ENCODE assay signal across 7 cellular contexts in the genomic region with DNA sequence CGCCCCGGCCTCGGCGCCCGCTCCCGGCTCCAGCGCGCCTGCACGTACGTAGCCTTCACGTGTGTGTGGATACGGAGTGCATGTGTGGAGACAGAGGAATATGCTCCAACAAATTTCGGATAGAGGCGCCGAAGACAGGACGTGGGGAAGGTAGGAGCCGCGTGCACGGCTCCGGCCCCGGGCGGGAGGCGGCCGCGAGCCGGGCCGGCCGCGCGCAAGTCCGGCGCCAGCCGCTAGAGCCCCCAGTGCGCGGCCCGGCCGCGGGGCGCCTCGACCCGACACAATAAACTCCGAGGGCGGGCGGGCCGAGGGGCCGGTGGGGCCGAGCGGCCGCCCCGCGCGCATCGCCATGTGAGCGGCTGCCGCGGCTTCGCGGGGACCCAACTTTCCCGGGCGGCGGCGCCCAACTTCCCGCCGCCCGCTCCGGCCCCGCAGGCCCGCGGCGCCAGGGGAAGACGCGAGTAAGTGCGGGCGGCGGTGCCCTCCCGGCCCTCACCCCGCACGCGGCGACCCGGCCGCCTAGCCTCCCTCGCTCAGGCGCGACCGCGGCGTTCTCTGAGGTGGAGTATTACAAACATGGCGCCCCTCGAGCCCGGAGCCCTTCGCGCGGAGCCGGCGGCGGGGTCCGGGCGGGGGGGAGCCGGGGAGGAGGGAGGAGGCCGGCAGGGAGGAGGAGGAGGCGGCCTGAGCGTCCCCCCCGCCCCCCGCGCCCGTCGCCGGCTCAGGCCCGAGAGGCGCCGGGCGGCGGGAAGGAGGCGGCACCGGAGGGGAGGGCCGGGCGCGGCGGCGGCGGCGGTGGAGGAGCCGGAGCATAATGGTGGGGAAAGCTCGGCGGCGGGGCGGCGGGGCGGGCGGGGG.
DNase-seq lines count a peak whose midpoint lies in the region; ATAC-seq, FAIRE-seq and TF ChIP-seq lines count a peak whose summit lies in the region.

A gene (plus strand): TSS at position 713 of the 858 bp plus-strand sequence. CDS start 44,558 bp downstream, outside the sequence.

- no peaks in the 10 kb centered on the region for H3K36me3 ChIP-seq in MM.1S (replicated peaks; ENCODE audit: insufficient read depth, low read length)

- peak; percentile 56; the same call in 1 of the 2 replicates for TF ChIP-seq POLR2A in H54 (IDR thresholded peaks at IDR 0.05; ENCODE audit: low read depth, low read length)

- H3K27ac ChIP-seq in MM.1S (ENCODE audit: low read length) = peak within 1 kb of the TSS; percentile 74; the same call in 1 of the 2 replicates

- H2AFZ ChIP-seq in MM.1S (ENCODE audit: low read length) = peak within 1 kb of the TSS; percentile 84

- no peaks in the 10 kb centered on the region for H3K9me3 ChIP-seq in MM.1S (replicated peaks; ENCODE audit: insufficient read depth, low read length)

- H3K27me3 ChIP-seq in MM.1S (replicated peaks; ENCODE audit: insufficient read depth, low read length) = no peaks in the 10 kb centered on the region

- no peak for FAIRE-seq in H54 (lab: Jason Lieb, UNC)

- H3K36me3 Mint-ChIP-seq in memory B cell = no peaks in the 10 kb centered on the region

- H3K4me1 ChIP-seq in MM.1S (ENCODE audit: low read length) = peaks cover 16% of the 10 kb centered on the region

- H3K4me3 Mint-ChIP-seq in memory B cell = peak within 1 kb of the TSS; percentile 82

- H3K9me3 Mint-ChIP-seq in memory B cell = no peaks in the 10 kb centered on the region

- TF ChIP-seq CTCF in GM12874 (IDR thresholded peaks at IDR 0.05; ENCODE audit: insufficient read depth, low read depth, low read length) (peak; percentile 8; the same call in 1 of the 2 replicates), MM.1S (IDR thresholded peaks at IDR 0.05; ENCODE audit: low read length) (no peak)

- H4K20me1 ChIP-seq in MM.1S (ENCODE audit: insufficient read depth, low read length) = peaks cover 6% of the 10 kb centered on the region; the same call in 1 of the 2 replicates

- no peaks in the 10 kb centered on the region for H3K9me2 ChIP-seq in MM.1S (replicated peaks; ENCODE audit: insufficient read depth, low read length)

- H3F3A ChIP-seq in MM.1S (ENCODE audit: insufficient read depth, low read length) = peaks cover 7% of the 10 kb centered on the region; the same call in 1 of the 2 replicates

- peak within 1 kb of the TSS; percentile 95 for H3K4me2 ChIP-seq in MM.1S (ENCODE audit: low read depth, low read length)

- peak within 1 kb of the TSS; percentile 68 for H3K4me3 ChIP-seq in MM.1S (ENCODE audit: low read length)

- peak; percentile 53 for ATAC-seq in memory B cell (ENCODE audit: low read depth)

- peak within 1 kb of the TSS; percentile 91 for H3K9ac ChIP-seq in MM.1S (ENCODE audit: low read length)

- H3K27me3 Mint-ChIP-seq in memory B cell = no peaks in the 10 kb centered on the region

- DNase-seq in H54 (ENCODE audit: insufficient read length, low spot score) (peak; percentile 33), MM.1S (peak; percentile 65), memory B cell (ENCODE audit: low spot score in 2 of 2) (no peak)
- peak; percentile 34 to 54 for DNase-seq in activated CD8-positive, alpha-beta memory T cell treated with anti-CD3 and anti-CD28 coated beads for 1 hour (ENCODE audit: extremely low read depth in 1 of 2, low read depth in 1 of 2)
- peak; percentile 47 for DNase-seq in effector CD8-positive, alpha-beta T cell (lab: John Stamatoyannopoulos, UW)
- peak; percentile 67 for DNase-seq in stimulated activated CD8-positive, alpha-beta memory T cell treated with anti-CD3 and anti-CD28 coated beads, Interleukin-12 subunit alpha, Interleukin-12 subunit beta, amount 100 ng/mL, for 4 hours (ENCODE audit: low read depth)

- peaks cover 42% of the 10 kb centered on the region for H3K79me2 ChIP-seq in MM.1S (ENCODE audit: low read length)

- peaks cover 20% of the 10 kb centered on the region for H3K4me1 Mint-ChIP-seq in memory B cell

- H3K27ac Mint-ChIP-seq in memory B cell = peak within 1 kb of the TSS; percentile 79

Comparison
In these comparisons a context has a peak if more than half of its experiments do, and no peak if none do; other contexts are left out.
1. DNase-seq: peak in H54 (single experiment), MM.1S (single experiment), activated CD8-positive, alpha-beta memory T cell treated with anti-CD3 and anti-CD28 coated beads for 1 hour (2 of 2), effector CD8-positive, alpha-beta T cell (single experiment) and stimulated activated CD8-positive, alpha-beta memory T cell treated with anti-CD3 and anti-CD28 coated beads, Interleukin-12 subunit alpha, Interleukin-12 subunit beta, amount 100 ng/mL, for 4 hours (single experiment); none in memory B cell (0 of 2).